ENCODE assay signal across 8 cellular contexts in the genomic region with DNA sequence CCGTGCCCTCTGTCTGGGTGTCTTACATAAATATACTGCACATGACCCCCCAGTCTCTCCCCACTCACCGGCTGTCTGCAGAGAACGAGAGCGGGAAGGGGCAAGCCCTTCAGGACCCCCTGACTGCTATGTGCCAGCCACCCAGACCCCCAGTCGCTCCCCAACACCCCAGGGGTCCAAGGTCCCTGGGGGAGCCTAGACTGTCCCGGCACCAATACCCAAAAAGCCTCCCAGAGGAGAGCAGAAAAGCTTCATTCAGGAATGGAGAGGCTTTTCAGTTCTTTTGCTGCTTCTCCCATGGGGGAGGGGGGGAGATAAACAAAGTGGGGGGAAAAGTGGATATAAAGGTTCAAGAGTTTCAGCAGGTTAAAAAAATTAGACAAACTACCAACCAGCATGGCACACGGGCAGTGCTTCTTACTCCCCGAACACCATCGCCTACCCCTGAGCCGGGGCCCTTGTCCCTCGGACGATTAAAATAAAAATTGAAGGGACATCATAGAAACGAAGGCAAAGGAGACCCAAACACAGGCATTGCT. TPM values are rescaled to one million over a fixed set of nuclear protein-coding genes. Genes with fewer than 3 reads are reported as not detected.
DNase-seq lines count a peak whose midpoint lies in the region; ATAC-seq and TF ChIP-seq lines count a peak whose summit lies in the region.

No MANE protein-coding gene starts in this region.

- H3K4me3 ChIP-seq in heart left ventricle (peak overlapping the region; percentile 52 to 98 (median 84)), skin epidermis (peak overlapping the region; percentile 58 to 92 (median 83))

- no peaks in the 10 kb centered on the region for H3K27me3 Mint-ChIP-seq in activated B cell treated with CpG ODN at 0.5 μM for 24 hours

- CTCF ChIA-PET in activated B cell treated with CpG ODN at 0.5 μM for 24 hours (lab: Charles Lee) = interaction anchor here (0.6 kb wide), 1 partner anchor 10 kb away, joined by 3 read pairs; no protein-coding TSS in a partner anchor

- H3K4me1 Mint-ChIP-seq in activated B cell treated with CpG ODN at 0.5 μM for 24 hours = peaks cover 65% of the 10 kb centered on the region

- H3K36me3 Mint-ChIP-seq in activated B cell treated with CpG ODN at 0.5 μM for 24 hours (ENCODE audit: low read depth) = peaks cover 9% of the 10 kb centered on the region

- TF ChIP-seq POLR2A in heart left ventricle (IDR thresholded peaks at IDR 0.05) = no peak

- peaks cover 0 to 23% (median 18%) of the 10 kb centered on the region in 9 donors for H3K36me3 ChIP-seq in heart left ventricle

- DNase-seq in heart left ventricle = no peak
- DNase-seq in Right ventricle myocardium superior = no peak
- DNase-seq in activated B cell treated with CpG ODN at 0.5 μM for 24 hours = no peak
- peak; percentile 26 for DNase-seq in foreskin melanocyte
- no peak for DNase-seq in NCI-H226

- no peaks in the 10 kb centered on the region for H3K27me3 ChIP-seq in heart left ventricle

- peaks cover 13 to 71% (median 59%) of the 10 kb centered on the region in 12 donors for H3K4me1 ChIP-seq in heart left ventricle

- H3K4me3 Mint-ChIP-seq in activated B cell treated with CpG ODN at 0.5 μM for 24 hours = peak overlapping the region; percentile 82

- H3K9me3 Mint-ChIP-seq in activated B cell treated with CpG ODN at 0.5 μM for 24 hours = no peaks in the 10 kb centered on the region

- WGBS in heart left ventricle, 4 donors = 1 to 3% (median 1%) methylated on average over 13 of the region's 13 CpGs

- TF ChIP-seq CTCF in heart left ventricle (IDR thresholded peaks at IDR 0.05) (no peak), activated B cell treated with CpG ODN at 0.5 μM for 24 hours (IDR thresholded peaks at IDR 0.05) (no peak)

- no peaks in the 10 kb centered on the region for H3K9me3 ChIP-seq in heart left ventricle

- POLR2A ChIA-PET in activated B cell treated with CpG ODN at 0.5 μM for 24 hours (lab: Charles Lee) = interaction anchor here (0.7 to 3.6 kb wide), 3 partner anchors 11 to 676 kb away, joined by 3 to 32 read pairs (median 7); no protein-coding TSS in a partner anchor

- H3K27ac Mint-ChIP-seq in activated B cell treated with CpG ODN at 0.5 μM for 24 hours = peak overlapping the region; percentile 88

- H3K27ac ChIP-seq in heart left ventricle (peak overlapping the region; percentile 85 to 100 (median 98)), skin epidermis (peak overlapping the region in 20 of 21 experiments; percentile 94 to 100 (median 98))

- ATAC-seq in heart left ventricle (no peak), Right ventricle myocardium superior (ENCODE audit: poor library complexity) (no peak), activated B cell treated with CpG ODN at 0.5 μM for 24 hours (ENCODE audit: low read depth) (no peak), GM19467 (IDR thresholded peaks at IDR 0.05; ENCODE audit: unreplicated experiment) (no peak), HG03095 (IDR thresholded peaks at IDR 0.05; ENCODE audit: unreplicated experiment) (no peak)

- intact Hi-C loops in heart left ventricle (cut with DNase I) = loop anchor here in 4 of 10 donors (2.0 to 5.0 kb wide), 4 partner anchors 43 to 139 kb away; partner anchors contain the start of gene TMEM184B (in 4 of the 4)
- intact Hi-C loops in Right ventricle myocardium superior (cut with DNase I) = no loop called here
- intact Hi-C loops in activated B cell treated with CpG ODN at 0.5 μM for 24 hours (cut with micrococcal nuclease) = loop anchor here (2.0 to 5.0 kb wide), 4 partner anchors 81 to 386 kb away; partner anchors contain the start of genes DDX17, JOSD1 and MAFF

RNA-seq across cellular contexts. Expression of gene CSNK1E, which starts 1.4 kb away (rescaled TPM):
- total RNA-seq in heart left ventricle = 100 to 1,000 TPM in 1 of 9 donors, 10 to 100 TPM in 8; 59.7 to 117 (median 72.6) TPM
- 100 to 1,000 TPM in 1 of 2 donors, 10 to 100 TPM in 1; 64.8 to 125 TPM for polyA plus RNA-seq in heart left ventricle
- total RNA-seq in Right ventricle myocardium superior = 65.7 TPM
- total RNA-seq in activated B cell treated with CpG ODN at 0.5 μM for 24 hours = 80.6 and 85.2 TPM in 2 replicates

RNA-seq across cellular contexts. Expression of gene TMEM184B, which starts 43.1 kb away (rescaled TPM):
- 100 to 1,000 TPM in 1 of 9 donors, 10 to 100 TPM in 8; 37.6 to 103 (median 47.0) TPM for total RNA-seq in heart left ventricle
- 10 to 100 TPM; 19.5 to 54.4 TPM for polyA plus RNA-seq in heart left ventricle
- total RNA-seq in Right ventricle myocardium superior = 42.2 TPM
- total RNA-seq in activated B cell treated with CpG ODN at 0.5 μM for 24 hours = 17.4 and 24.0 TPM in 2 replicates
